20 cellular contexts compared by ENCODE assay signal in genomic region chr4:116374815-116375214, GRCh38.
DNase-seq lines count a peak whose midpoint lies in the region; ATAC-seq and TF ChIP-seq lines count a peak whose summit lies in the region.
"Had no signal": no experiment of that assay in that cellular context is flagged by ENCODE, and none has a peak within 500 bp of the region (broad histone marks: within the 10 kb centered on the region; RNA-seq: fewer than 3 reads in every experiment).

No MANE protein-coding gene starts in this region.

- H3K36me3 ChIP-seq in neural progenitor cell: no peaks in the 10 kb centered on the region
- H3K36me3 ChIP-seq in SJCRH30: no peaks in the 10 kb centered on the region

- H3F3A ChIP-seq in neural progenitor cell (ENCODE audit: low read depth): no peaks in the 10 kb centered on the region

- H3K4me3 Mint-ChIP-seq in neural progenitor cell: no peak overlapping the region
- H3K4me3 Mint-ChIP-seq: CD8-positive, alpha-beta memory T cell had no signal

- H3K27me3 ChIP-seq in neural progenitor cell: no peaks in the 10 kb centered on the region
- H3K27me3 ChIP-seq in SJCRH30: no peaks in the 10 kb centered on the region

- DNase-seq in neural progenitor cell (ENCODE audit: low spot score): no peak
- no peak for DNase-seq in effector CD4-positive, alpha-beta T cell
- DNase-seq in SJCRH30: no peak
- DNase-seq in activated T-cell treated with anti-CD3 and anti-CD28 coated beads for 4 hours: no peak
- DNase-seq: C1 segment of cervical spinal cord; CD8-positive, alpha-beta memory T cell; DMS53; GOT3; NCI-H1105 treated with DMSO at 0.1 percent for 48 hours; NCI-H1694; NCI-H2081 treated with DMSO at 0.1 percent for 48 hours; Right ventricle myocardium superior; T-helper 1 cell; T-helper 9 cell had no signal

- no peak overlapping the region for H3K4me2 ChIP-seq in neural progenitor cell

- no peaks in the 10 kb centered on the region for H3K79me2 ChIP-seq in neural progenitor cell (ENCODE audit: low read depth)

- peak overlapping the region; percentile 5 for H2AFZ ChIP-seq in neural progenitor cell (replicated peaks)

- H3K27ac ChIP-seq in neural progenitor cell (no peak overlapping the region), SJCRH30 (no peak overlapping the region)
- H3K27ac ChIP-seq: SK-N-MC had no signal

- TF ChIP-seq CTCF in neural progenitor cell (IDR thresholded peaks at IDR 0.05): no peak

- no peaks in the 10 kb centered on the region for H3K27me3 Mint-ChIP-seq in neural progenitor cell (ENCODE audit: insufficient read depth, low read depth)
- H3K27me3 Mint-ChIP-seq: CD8-positive, alpha-beta memory T cell had no signal

- no peak overlapping the region for H3K27ac Mint-ChIP-seq in neural progenitor cell
- H3K27ac Mint-ChIP-seq: CD8-positive, alpha-beta memory T cell had no signal

- ATAC-seq in GM18867 (IDR thresholded peaks at IDR 0.05; ENCODE audit: unreplicated experiment) (peak; percentile 91), HG02610 (IDR thresholded peaks at IDR 0.05; ENCODE audit: unreplicated experiment) (peak; percentile 60), HG03520 (IDR thresholded peaks at IDR 0.05; ENCODE audit: unreplicated experiment) (peak; percentile 54), GM21447 (IDR thresholded peaks at IDR 0.05; ENCODE audit: unreplicated experiment) (no peak)
- ATAC-seq: K562 had no signal

- no peaks in the 10 kb centered on the region for H3K4me1 ChIP-seq in neural progenitor cell
- H3K4me1 ChIP-seq in SJCRH30: no peaks in the 10 kb centered on the region

- H3K36me3 Mint-ChIP-seq in neural progenitor cell: no peaks in the 10 kb centered on the region
- H3K36me3 Mint-ChIP-seq: CD8-positive, alpha-beta memory T cell had no signal

- no peak overlapping the region for H3K9ac ChIP-seq in neural progenitor cell

- H3K4me3 ChIP-seq in neural progenitor cell (no peak overlapping the region), SJCRH30 (no peak overlapping the region)
- H3K4me3 ChIP-seq: K562, SK-N-MC had no signal

- H3K4me1 Mint-ChIP-seq in neural progenitor cell: no peaks in the 10 kb centered on the region
- H3K4me1 Mint-ChIP-seq: CD8-positive, alpha-beta memory T cell had no signal

- H3K9me3 ChIP-seq in neural progenitor cell (ENCODE audit: low read depth) (no peaks in the 10 kb centered on the region), SJCRH30 (replicated peaks) (peaks cover 3% of the 10 kb centered on the region; the same call in 1 of the 2 replicates)

- H3K9me3 Mint-ChIP-seq in neural progenitor cell: no peaks in the 10 kb centered on the region

- no peaks in the 10 kb centered on the region for H4K20me1 ChIP-seq in neural progenitor cell (ENCODE audit: low read depth)
